25 cellular contexts compared by ENCODE assay signal in genomic region chrX:43682726-43683125, GRCh38.
"Had no signal": no experiment of that assay in that cellular context is flagged by ENCODE, and none has a peak within 500 bp of the region (broad histone marks: within the 10 kb centered on the region; RNA-seq: fewer than 3 reads in every experiment).

No MANE protein-coding gene starts in this region.

- H3K4me3 ChIP-seq: MG63, SJSA1, SK-N-MC had no signal

- H3K27ac ChIP-seq: SJSA1, SK-N-MC had no signal

- H3K27me3 ChIP-seq: MG63, SJSA1 had no signal

- H3K36me3 ChIP-seq: MG63, SJSA1 had no signal

- DNase-seq: IMR-90, Karpas-422, KG1, MG63, NCI-H1048, NCI-H1105, NCI-H1417, NCI-H1436 treated with DMSO at 0.1 percent for 48 hours, NCI-H1694, NCI-H1930, NCI-H2081, NCI-H2107, NCI-H226, NCI-H446, NCI-H510A, NCI-H524 treated with DMSO at 0.1 percent for 48 hours, NCI-H69, NCI-H774, Right ventricle myocardium superior, RPMI8226, SIG-M5 had no signal

- FAIRE-seq: HepG2, RCC 7860 had no signal

- H3K9me3 ChIP-seq: MG63, SJSA1 had no signal

- ATAC-seq: HepG2 had no signal
